ENCODE assay signal across 15 cellular contexts in the genomic region with DNA sequence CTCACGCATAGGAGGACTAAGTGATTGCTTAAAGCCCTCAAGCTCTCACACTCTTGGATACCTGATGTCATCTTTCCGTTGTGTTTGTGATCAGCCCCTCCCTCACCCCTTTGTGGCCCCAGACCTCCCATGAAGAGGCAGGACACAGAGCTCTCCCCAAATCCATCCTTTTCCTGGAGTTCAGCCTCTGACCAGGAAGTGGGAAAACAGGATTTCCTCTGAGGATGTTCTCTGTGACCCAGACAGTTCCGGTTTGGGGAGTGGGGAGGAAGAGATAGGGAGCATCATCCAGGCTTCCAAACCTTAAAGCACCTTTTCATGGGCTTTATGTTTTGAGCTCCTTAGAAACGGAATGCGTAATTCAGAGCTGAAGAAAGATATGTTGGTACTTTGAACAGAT. TPM values are rescaled to one million over a fixed set of nuclear protein-coding genes. Genes with fewer than 3 reads are reported as not detected.
A peak's percentile ranks its signal among the peaks of the same experiment; 100 is the strongest.
DNase-seq lines count a peak whose midpoint lies in the region; ATAC-seq, FAIRE-seq and TF ChIP-seq lines count a peak whose summit lies in the region.
"Had no signal": no experiment of that assay in that cellular context is flagged by ENCODE, and none has a peak within 500 bp of the region (broad histone marks: within the 10 kb centered on the region; RNA-seq: fewer than 3 reads in every experiment).

No MANE protein-coding gene starts in this region.

- no peaks in the 10 kb centered on the region for H3K4me1 ChIP-seq in SK-N-SH (ENCODE audit: control insufficient read depth in 1 of 2, insufficient read depth in 2 of 2, low read depth in 1 of 2, low read length in 1 of 2)
- peaks cover 19% of the 10 kb centered on the region for H3K4me1 ChIP-seq in endothelial cell of umbilical vein (ENCODE audit: control insufficient read depth, extremely low read depth, insufficient read depth, low read length)

- H3K9me3 ChIP-seq in SK-N-SH = no peaks in the 10 kb centered on the region
- no peaks in the 10 kb centered on the region for H3K9me3 ChIP-seq in endothelial cell of umbilical vein (replicated peaks; ENCODE audit: control insufficient read depth, insufficient read depth, low read length)

- no peak overlapping the region for H3K4me2 ChIP-seq in SK-N-SH
- peak overlapping the region; percentile 25 for H3K4me2 ChIP-seq in endothelial cell of umbilical vein (ENCODE audit: insufficient read depth, low read length)

- peak; percentile 78 for FAIRE-seq in endothelial cell of umbilical vein (lab: Jason Lieb, UNC)

- H2AFZ ChIP-seq in SK-N-SH (ENCODE audit: low read depth) = peak overlapping the region; percentile 33; the same call in 1 of the 2 replicates
- peak overlapping the region; percentile 41 for H2AFZ ChIP-seq in endothelial cell of umbilical vein (ENCODE audit: low read depth, low read length)
- H2AFZ ChIP-seq: GM23248 had no signal

- H3K4me3 ChIP-seq in SK-N-SH (ENCODE audit: low read depth in 2 of 2, low read length in 1 of 2) = no peak overlapping the region
- no peak overlapping the region for H3K4me3 ChIP-seq in endothelial cell of umbilical vein (replicated peaks in 1 of 3; ENCODE audit: insufficient read depth in 1 of 3, low read depth in 1 of 3, low read length in 3 of 3)
- H3K4me3 ChIP-seq: GM23248 had no signal

- dilution Hi-C loops in endothelial cell of umbilical vein (cut with MboI; ENCODE audit: extremely low pct_ligation_motif_present, low sequenced_read_pairs) = no loop called here

- no peaks in the 10 kb centered on the region for H3F3A ChIP-seq in SK-N-SH (replicated peaks; ENCODE audit: insufficient read depth)

- H3K79me2 ChIP-seq in SK-N-SH (ENCODE audit: insufficient read depth) (no peaks in the 10 kb centered on the region), endothelial cell of umbilical vein (ENCODE audit: control insufficient read depth, insufficient read depth, low read length) (no peaks in the 10 kb centered on the region)

- ATAC-seq in SK-N-SH treated with all-trans-retinoic acid at 6 μM for 48 hours = no peak
- no peak for ATAC-seq in HG03097 (IDR thresholded peaks at IDR 0.05; ENCODE audit: low FRiP score, unreplicated experiment)
- ATAC-seq: CD8-positive, alpha-beta T cell had no signal

- WGBS in SK-N-SH (ENCODE audit: low lambda C conversion rate) = 76% methylated on average over 5 of the region's 5 CpGs

- no peak for TF ChIP-seq EP300 in SK-N-SH (IDR thresholded peaks at IDR 0.05; ENCODE audit: borderline replicate concordance in 1 of 2, low read depth in 1 of 2, low read length in 1 of 2)

- TF ChIP-seq RAD21 in SK-N-SH (IDR thresholded peaks at IDR 0.05; ENCODE audit: low read length) = no peak

- H3K9ac ChIP-seq in SK-N-SH (no peak overlapping the region), endothelial cell of umbilical vein (replicated peaks; ENCODE audit: extremely low read depth, insufficient read depth, low read length) (no peak overlapping the region)
- H3K9ac ChIP-seq: GM23248 had no signal

- H3K27me3 ChIP-seq in SK-N-SH (ENCODE audit: insufficient read depth) (peaks cover 4% of the 10 kb centered on the region; the same call in 1 of the 2 replicates), endothelial cell of umbilical vein (ENCODE audit: control insufficient read depth in 2 of 2, insufficient read depth in 2 of 2, low read length in 2 of 2) (no peaks in the 10 kb centered on the region)

- no peaks in the 10 kb centered on the region for H3K9me2 ChIP-seq in SK-N-SH

- DNase-seq in SK-N-SH = no peak
- DNase-seq in UCSD-AML1 (lab: John Stamatoyannopoulos, UW; ENCODE audit: unreplicated experiment) = peak; percentile 35
- no peak for DNase-seq in endothelial cell of umbilical vein (ENCODE audit: low read depth, low spot score)
- DNase-seq in NCI-H774 (lab: John Stamatoyannopoulos, UW) = no peak
- DNase-seq in kidney tubule cell (ENCODE audit: low spot score) = no peak
- DNase-seq: CD8-positive, alpha-beta T cell; COR-L47; GM23248; H9 had no signal

- H3K27ac ChIP-seq in SK-N-SH (ENCODE audit: low read depth in 2 of 2, low read length in 1 of 2) = no peak overlapping the region
- H3K27ac ChIP-seq in endothelial cell of umbilical vein (ENCODE audit: insufficient read depth, low read depth, low read length) = no peak overlapping the region
- H3K27ac ChIP-seq: 22Rv1, GM23248 had no signal

- POLR2A ChIA-PET in SK-N-SH (lab: Yijun Ruan, JAX) (no interaction called here), endothelial cell of umbilical vein (lab: Charles Lee) (no interaction called here)

- no TSS peak for BruUV-seq in endothelial cell of umbilical vein (replicated peaks; lab: Mats Ljungman, UMichigan)

- CTCF ChIA-PET in SK-N-SH (lab: Yijun Ruan, JAX) (interaction anchor here (0.6 to 1.4 kb wide), 4 partner anchors 11 to 65 kb away, joined by 3 to 5 read pairs (median 3); no protein-coding TSS in a partner anchor), endothelial cell of umbilical vein (lab: Charles Lee) (interaction anchor here (1.1 to 1.4 kb wide), 4 partner anchors 17 to 482 kb away, joined by 3 to 6 read pairs (median 4); no protein-coding TSS in a partner anchor)

- intact Hi-C loops in endothelial cell of umbilical vein (cut with micrococcal nuclease) = loop anchor here (1.0 kb wide), 1 partner anchor 9 kb away; no protein-coding TSS in a partner anchor

- TF ChIP-seq POLR2A in endothelial cell of umbilical vein (IDR thresholded peaks at IDR 0.05; ENCODE audit: low read depth, low read length) = no peak

- H3K36me3 ChIP-seq in SK-N-SH (replicated peaks in 1 of 2; ENCODE audit: control insufficient read depth in 1 of 2, insufficient read depth in 2 of 2, low read length in 1 of 2) (no peaks in the 10 kb centered on the region), endothelial cell of umbilical vein (ENCODE audit: control insufficient read depth in 2 of 2, extremely low read depth in 1 of 2, insufficient read depth in 2 of 2, low read length in 2 of 2) (no peaks in the 10 kb centered on the region)

- H4K20me1 ChIP-seq in SK-N-SH (ENCODE audit: insufficient read depth) (no peaks in the 10 kb centered on the region), endothelial cell of umbilical vein (replicated peaks; ENCODE audit: control insufficient read depth, extremely low read depth, insufficient read depth, low read length) (no peaks in the 10 kb centered on the region)

- TF ChIP-seq CTCF in SK-N-SH (IDR thresholded peaks at IDR 0.05) (no peak), endothelial cell of umbilical vein (IDR thresholded peaks at IDR 0.05; ENCODE audit: extremely low read depth in 1 of 2, insufficient read depth in 1 of 2, low read depth in 1 of 2, low read length in 2 of 2) (no peak)

- H3K9me1 ChIP-seq in endothelial cell of umbilical vein (replicated peaks; ENCODE audit: control insufficient read depth, extremely low read depth, insufficient read depth, low read length) = no peaks in the 10 kb centered on the region

TF ChIP-seq in endothelial cell of umbilical vein, 7 proteins besides CTCF, POLR2A, EP300 and RAD21:
- TF ChIP-seq MYC (IDR thresholded peaks at IDR 0.05; ENCODE audit: low read depth, low read length) (no peak), GATA2 (IDR thresholded peaks at IDR 0.05; ENCODE audit: insufficient read depth, insufficient read length, low read depth, low read length) (peak; percentile 9)

RNA-seq across cellular contexts. Expression of a gene that starts 11.9 kb away (rescaled TPM):
- polyA plus RNA-seq in SK-N-SH (2012; rRNA removed) (not detected in 2 replicates), endothelial cell of umbilical vein (30.8 and 36.7 TPM in 2 replicates)
- not detected in 2 replicates for polyA plus RNA-seq in SK-N-SH (2012; cell fraction: cytosol; rRNA removed)
- polyA plus RNA-seq in SK-N-SH (2012; cell fraction: nucleus; rRNA removed) = not detected in 2 replicates
- total RNA-seq in endothelial cell of umbilical vein = 50.2 and 52.4 TPM in 2 replicates
- 24.1 and 26.3 TPM in 2 replicates for polyA plus RNA-seq in endothelial cell of umbilical vein (2011; cell fraction: cytosol; rRNA removed)
- 82.5 and 84.2 TPM in 2 replicates for polyA plus RNA-seq in endothelial cell of umbilical vein (2011; cell fraction: nucleus; rRNA removed)
- 23.0 and 23.4 TPM in 2 replicates for polyA plus RNA-seq in endothelial cell of umbilical vein (2012)
- 60.3 and 68.1 TPM in 2 replicates for polyA minus RNA-seq in endothelial cell of umbilical vein
- polyA minus RNA-seq in endothelial cell of umbilical vein (2011; cell fraction: cytosol; rRNA and poly(A)+ RNA removed) = not detected
- polyA minus RNA-seq in endothelial cell of umbilical vein (2011; cell fraction: nucleus; rRNA and poly(A)+ RNA removed) = 28.8 and 35.0 TPM in 2 replicates
- total RNA-seq: CD8-positive, alpha-beta T cell; GM23248; H9 had no signal
- polyA plus RNA-seq: BJ, GM23248 had no signal

RNA-seq across cellular contexts. Expression of a gene that starts 54.1 kb away (rescaled TPM):
- polyA plus RNA-seq in SK-N-SH (2012; rRNA removed) = not detected in 2 replicates
- polyA plus RNA-seq in SK-N-SH (2012; cell fraction: cytosol; rRNA removed) = not detected in 2 replicates
- not detected in 2 replicates for polyA plus RNA-seq in SK-N-SH (2012; cell fraction: nucleus; rRNA removed)
- not detected in 2 replicates for total RNA-seq in endothelial cell of umbilical vein
- 0.52 and 0.60 TPM in 2 replicates for polyA plus RNA-seq in endothelial cell of umbilical vein
- polyA plus RNA-seq in endothelial cell of umbilical vein (2011; cell fraction: cytosol; rRNA removed) = 0.44 and 0.52 TPM in 2 replicates
- polyA plus RNA-seq in endothelial cell of umbilical vein (2011; cell fraction: nucleus; rRNA removed) = 0.32 TPM in 1 of 2 replicates, not detected in the other
- not detected in 2 replicates for polyA plus RNA-seq in endothelial cell of umbilical vein (2012)
- 0.42 TPM in 1 of 2 replicates, not detected in the other for polyA minus RNA-seq in endothelial cell of umbilical vein
- polyA minus RNA-seq in endothelial cell of umbilical vein (2011; cell fraction: cytosol; rRNA and poly(A)+ RNA removed) = not detected
- polyA minus RNA-seq in endothelial cell of umbilical vein (2011; cell fraction: nucleus; rRNA and poly(A)+ RNA removed) = 0.87 TPM in 1 of 2 replicates, not detected in the other
- total RNA-seq: A673; CD8-positive, alpha-beta T cell; GM23248; H9; HT1080 had no signal
- polyA plus RNA-seq: BJ, GM23248 had no signal

Comparison
In these comparisons a context has a peak if more than half of its experiments do, and no peak if none do; other contexts are left out.
1. RNA of a gene that starts 11.9 kb away (polyA plus RNA-seq): 23.0 to 84.2 TPM in endothelial cell of umbilical vein; not detected in SK-N-SH; every median in the first group is over 10 times any median in the second.